17 cellular contexts compared by ENCODE assay signal in the genomic region with DNA sequence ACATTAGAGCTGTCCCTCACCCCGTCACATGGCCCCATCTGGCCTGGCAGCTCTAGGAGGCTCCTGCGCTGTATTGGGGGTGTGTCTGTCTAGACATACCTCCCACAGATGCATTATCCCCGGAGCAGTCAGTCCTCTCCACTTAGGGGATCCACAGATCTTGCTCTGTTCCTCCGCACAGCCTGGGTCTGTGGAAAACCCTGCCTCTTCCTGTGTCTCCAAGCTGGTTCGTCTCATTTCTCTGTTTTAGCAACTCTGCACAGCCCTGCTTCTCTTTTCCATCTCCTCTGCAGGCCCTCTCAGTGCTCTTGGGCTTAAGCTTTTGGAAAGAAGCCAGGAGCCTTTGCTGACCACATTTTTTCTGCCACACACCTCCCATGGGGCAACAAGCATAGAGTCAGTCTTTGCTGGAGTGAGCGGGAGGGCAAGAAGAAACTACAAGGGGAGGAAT.
DNase-seq lines count a peak whose midpoint lies in the region; ATAC-seq, FAIRE-seq and TF ChIP-seq lines count a peak whose summit lies in the region.
"Had no signal": no experiment of that assay in that cellular context is flagged by ENCODE, and none has a peak within 500 bp of the region (broad histone marks: within the 10 kb centered on the region; RNA-seq: fewer than 3 reads in every experiment).

No MANE protein-coding gene starts in this region.

- CTCF ChIA-PET in T-cell (lab: Charles Lee) = no interaction called here

- H3K4me1 ChIP-seq in colonic mucosa (no peaks in the 10 kb centered on the region), BE2C (no peaks in the 10 kb centered on the region)
- H3K4me1 ChIP-seq: pancreas, Peyer's patch had no signal

- H3K4me3 Mint-ChIP-seq in nephron progenitor cell (no peak overlapping the region), T-cell (no peak overlapping the region)
- no peak overlapping the region for H3K4me3 Mint-ChIP-seq in stimulated activated memory B cell treated with anti-CD40 and anti-IgM and Interleukin-4, amounts not matched to agents 10 μg/mL and 1 μg/mL and 100 μg/mL, for 72 hours
- H3K4me3 Mint-ChIP-seq: activated CD4-positive, alpha-beta T cell treated with anti-CD3 and anti-CD28 coated beads, Interleukin-2, amount 10 ng/mL, durations not matched to agents 7 days and 5 days; activated T-helper 1 cell treated with anti-CD3 and anti-CD28 coated beads, Interleukin-12 subunit alpha, Interleukin-12 subunit beta, Interleukin-2, Interleukin-4 antibody, amounts not matched to agents 30 ng/mL and 10 ng/mL and 1 ng/mL, durations not matched to agents 14 hours and 24 hours and 36 hours had no signal

- H3K4me3 ChIP-seq in colonic mucosa (no peak overlapping the region), BE2C (ENCODE audit: low read depth, low read length) (no peak overlapping the region)
- H3K4me3 ChIP-seq: pancreas, Peyer's patch had no signal

- TF ChIP-seq CTCF in colonic mucosa (IDR thresholded peaks at IDR 0.05) = no peak
- no peak for TF ChIP-seq CTCF in nephron progenitor cell (IDR thresholded peaks at IDR 0.05)
- no peak for TF ChIP-seq CTCF in BE2C (IDR thresholded peaks at IDR 0.05; ENCODE audit: low read depth, low read length)

- H3K9me3 Mint-ChIP-seq in nephron progenitor cell = no peaks in the 10 kb centered on the region
- H3K9me3 Mint-ChIP-seq in stimulated activated memory B cell treated with anti-CD40 and anti-IgM and Interleukin-4, amounts not matched to agents 10 μg/mL and 1 μg/mL and 100 μg/mL, for 72 hours = peaks cover 3% of the 10 kb centered on the region
- no peaks in the 10 kb centered on the region for H3K9me3 Mint-ChIP-seq in T-cell
- H3K9me3 Mint-ChIP-seq: activated CD4-positive, alpha-beta T cell treated with anti-CD3 and anti-CD28 coated beads, Interleukin-2, amount 10 ng/mL, durations not matched to agents 7 days and 5 days; activated T-helper 1 cell treated with anti-CD3 and anti-CD28 coated beads, Interleukin-12 subunit alpha, Interleukin-12 subunit beta, Interleukin-2, Interleukin-4 antibody, amounts not matched to agents 30 ng/mL and 10 ng/mL and 1 ng/mL, durations not matched to agents 14 hours and 24 hours and 36 hours had no signal

- ATAC-seq in stimulated activated memory B cell treated with anti-CD40 and anti-IgM and Interleukin-4, amounts not matched to agents 10 μg/mL and 1 μg/mL and 100 μg/mL, for 72 hours = no peak
- no peak for ATAC-seq in T-cell (replicated peaks in 1 of 4)

- H3K9ac ChIP-seq in colonic mucosa (ENCODE audit: low read depth in 2 of 2, low read length in 2 of 2) = no peak overlapping the region

- no peaks in the 10 kb centered on the region for H3K27me3 ChIP-seq in colonic mucosa
- H3K27me3 ChIP-seq in BE2C = no peaks in the 10 kb centered on the region
- H3K27me3 ChIP-seq: pancreas, Peyer's patch had no signal

- H3K36me3 ChIP-seq in colonic mucosa (no peaks in the 10 kb centered on the region), BE2C (no peaks in the 10 kb centered on the region)
- H3K36me3 ChIP-seq: pancreas, Peyer's patch had no signal

- FAIRE-seq in H54 (lab: Jason Lieb, UNC) = no peak
- FAIRE-seq: GM12892, pancreas had no signal

- H3K9me3 ChIP-seq in colonic mucosa (no peaks in the 10 kb centered on the region), BE2C (no peaks in the 10 kb centered on the region)
- H3K9me3 ChIP-seq: pancreas, Peyer's patch had no signal

- intact Hi-C loops in colonic mucosa (cut with DNase I) = no loop called here

- DNase-seq in COLO829 (ENCODE audit: low spot score) (peak; percentile 57), M059J (ENCODE audit: low read depth) (peak; percentile 15), colonic mucosa (peak; percentile 12), nephron progenitor cell (no peak), H54 (ENCODE audit: insufficient read length, low spot score) (no peak), BE2C (no peak), T-cell (no peak)
- DNase-seq: activated CD4-positive, alpha-beta T cell treated with anti-CD3 and anti-CD28 coated beads, Interleukin-2, amount 10 ng/mL, durations not matched to agents 7 days and 5 days; amniotic stem cell; NCI-H1436; NCI-H524 treated with DMSO at 0.1 percent for 48 hours; Peyer's patch had no signal

- H3K36me3 Mint-ChIP-seq in nephron progenitor cell (ENCODE audit: low read depth) = no peaks in the 10 kb centered on the region
- no peaks in the 10 kb centered on the region for H3K36me3 Mint-ChIP-seq in stimulated activated memory B cell treated with anti-CD40 and anti-IgM and Interleukin-4, amounts not matched to agents 10 μg/mL and 1 μg/mL and 100 μg/mL, for 72 hours
- H3K36me3 Mint-ChIP-seq in T-cell = no peaks in the 10 kb centered on the region

- H3K27ac Mint-ChIP-seq in nephron progenitor cell (peak overlapping the region; percentile 71), T-cell (no peak overlapping the region)
- H3K27ac Mint-ChIP-seq in stimulated activated memory B cell treated with anti-CD40 and anti-IgM and Interleukin-4, amounts not matched to agents 10 μg/mL and 1 μg/mL and 100 μg/mL, for 72 hours = no peak overlapping the region
- H3K27ac Mint-ChIP-seq: activated CD4-positive, alpha-beta T cell treated with anti-CD3 and anti-CD28 coated beads, Interleukin-2, amount 10 ng/mL, durations not matched to agents 7 days and 5 days; activated T-helper 1 cell treated with anti-CD3 and anti-CD28 coated beads, Interleukin-12 subunit alpha, Interleukin-12 subunit beta, Interleukin-2, Interleukin-4 antibody, amounts not matched to agents 30 ng/mL and 10 ng/mL and 1 ng/mL, durations not matched to agents 14 hours and 24 hours and 36 hours had no signal

- no peak for TF ChIP-seq POLR2A in H54 (IDR thresholded peaks at IDR 0.05; ENCODE audit: low read depth, low read length)

- H3K27ac ChIP-seq in colonic mucosa = no peak overlapping the region
- H3K27ac ChIP-seq: C4-2B, pancreas, Peyer's patch had no signal

- H3K4me1 Mint-ChIP-seq in nephron progenitor cell (peaks cover 72% of the 10 kb centered on the region), T-cell (no peaks in the 10 kb centered on the region)
- no peaks in the 10 kb centered on the region for H3K4me1 Mint-ChIP-seq in stimulated activated memory B cell treated with anti-CD40 and anti-IgM and Interleukin-4, amounts not matched to agents 10 μg/mL and 1 μg/mL and 100 μg/mL, for 72 hours
- H3K4me1 Mint-ChIP-seq: activated CD4-positive, alpha-beta T cell treated with anti-CD3 and anti-CD28 coated beads, Interleukin-2, amount 10 ng/mL, durations not matched to agents 7 days and 5 days had no signal

- peaks cover 25% of the 10 kb centered on the region for H3K27me3 Mint-ChIP-seq in nephron progenitor cell (ENCODE audit: low read depth, poor library complexity)
- H3K27me3 Mint-ChIP-seq in stimulated activated memory B cell treated with anti-CD40 and anti-IgM and Interleukin-4, amounts not matched to agents 10 μg/mL and 1 μg/mL and 100 μg/mL, for 72 hours = peaks cover 58% of the 10 kb centered on the region
- H3K27me3 Mint-ChIP-seq in T-cell = peaks cover 25 to 27% of the 10 kb centered on the region in 2 donors

- POLR2A ChIA-PET in T-cell (lab: Charles Lee) = no interaction called here

Comparison
In these comparisons a context has a peak if more than half of its experiments do, and no peak if none do; other contexts are left out.
1. DNase-seq: peak in COLO829 (single experiment), M059J (single experiment) and colonic mucosa (single experiment); none in nephron progenitor cell (single experiment), H54 (single experiment), BE2C (single experiment) and T-cell (0 of 34).